Comparison of ENCODE assay signal across 8 cellular contexts in genomic region chr6:110876170-110876773, GRCh38. TPM values are rescaled to one million over a fixed set of nuclear protein-coding genes. Genes with fewer than 3 reads are reported as not detected.
DNase-seq lines count a peak whose midpoint lies in the region; ATAC-seq and TF ChIP-seq lines count a peak whose summit lies in the region.

No MANE protein-coding gene starts in this region.

- H3K36me3 Mint-ChIP-seq in activated CD4-positive, alpha-beta memory T cell treated with anti-CD3 and anti-CD28 coated beads for 36 hours: peaks cover 12% of the 10 kb centered on the region

- H3K27me3 Mint-ChIP-seq in activated CD4-positive, alpha-beta memory T cell treated with anti-CD3 and anti-CD28 coated beads for 36 hours: no peaks in the 10 kb centered on the region

- H3K27ac ChIP-seq in duodenal mucosa (ENCODE audit: low read depth, low read length): peak overlapping the region; percentile 91
- H3K27ac ChIP-seq in right lobe of liver: peak overlapping the region; percentile 83 to 91 (median 85)

- H3K4me1 ChIP-seq in duodenal mucosa (ENCODE audit: control insufficient read depth in 1 of 2, insufficient read depth in 2 of 2, low read length in 2 of 2) (peaks cover 40 to 43% of the 10 kb centered on the region in 2 donors), right lobe of liver (peaks cover 0 to 45% (median 9%) of the 10 kb centered on the region in 4 donors)

- in situ Hi-C loops in GM18951 (cut with MboI; ENCODE audit: low sequenced_read_pairs, unreplicated experiment): no loop called here

- ATAC-seq in HG03354 (IDR thresholded peaks at IDR 0.05; ENCODE audit: poor library complexity, severe bottlenecking, unreplicated experiment) (peak; percentile 51), right lobe of liver (peak; percentile 74 to 85 (median 78))

- DNase-seq in AG09309 (ENCODE audit: low read depth): peak; percentile 62
- DNase-seq in NCI-H69 (lab: John Stamatoyannopoulos, UW): peak; percentile 83
- DNase-seq in activated CD4-positive, alpha-beta memory T cell treated with anti-CD3 and anti-CD28 coated beads for 36 hours: peak; percentile 84
- DNase-seq in right lobe of liver: peak; percentile 90 to 94 (median 93)
- DNase-seq in stimulated activated CD4-positive, alpha-beta T cell treated with anti-CD3 and anti-CD28 coated beads, Interleukin-4, amount 100 ng/mL, for 24 hours: peak; percentile 72

- 3% methylated on average over 19 of the region's 29 CpGs for WGBS in right lobe of liver (ENCODE audit: insufficient coverage, low coverage, low lambda C conversion rate, missing lambda C conversion rate)

- peak overlapping the region; percentile 96 for H3K4me3 Mint-ChIP-seq in activated CD4-positive, alpha-beta memory T cell treated with anti-CD3 and anti-CD28 coated beads for 36 hours

- H3K36me3 ChIP-seq in duodenal mucosa (ENCODE audit: control insufficient read depth in 1 of 2, insufficient read depth in 2 of 2, low read length in 2 of 2) (no peaks in the 10 kb centered on the region), right lobe of liver (no peaks in the 10 kb centered on the region)

- H3K9ac ChIP-seq in duodenal mucosa (ENCODE audit: low read depth in 1 of 2, low read length in 2 of 2): peak overlapping the region; percentile 73 to 91

- peak overlapping the region; percentile 69 for H3K4me3 ChIP-seq in AG09309 (ENCODE audit: control insufficient read depth, low read depth, low read length)
- H3K4me3 ChIP-seq in duodenal mucosa (ENCODE audit: low read depth in 1 of 2, low read length in 2 of 2): peak overlapping the region; percentile 93 to 95
- H3K4me3 ChIP-seq in right lobe of liver: peak overlapping the region; percentile 81 to 90 (median 89)

- peak overlapping the region; percentile 97 for H3K27ac Mint-ChIP-seq in activated CD4-positive, alpha-beta memory T cell treated with anti-CD3 and anti-CD28 coated beads for 36 hours

- H3K9me3 Mint-ChIP-seq in activated CD4-positive, alpha-beta memory T cell treated with anti-CD3 and anti-CD28 coated beads for 36 hours: no peaks in the 10 kb centered on the region

- TF ChIP-seq POLR2A in GM18951 (IDR thresholded peaks at IDR 0.05; ENCODE audit: extremely low read depth, insufficient read depth, insufficient read length) (peak; percentile 68), right lobe of liver (IDR thresholded peaks at IDR 0.05) (peak; percentile 93)

- no peaks in the 10 kb centered on the region for H3K9me3 ChIP-seq in duodenal mucosa (ENCODE audit: control insufficient read depth in 1 of 2, low read length in 2 of 2)
- H3K9me3 ChIP-seq in right lobe of liver: no peaks in the 10 kb centered on the region

- POLR2A ChIA-PET in activated CD4-positive, alpha-beta memory T cell treated with anti-CD3 and anti-CD28 coated beads for 36 hours (lab: Charles Lee): interaction anchor here (0.8 to 7.7 kb wide), 12 partner anchors 10 to 286 kb away, joined by 3 to 250 read pairs (median 4); partner anchors contain the start of genes CDK19, GTF3C6 and RPF2

- H3K27me3 ChIP-seq in duodenal mucosa (ENCODE audit: control insufficient read depth in 1 of 2, insufficient read depth in 2 of 2, low read length in 2 of 2) (no peaks in the 10 kb centered on the region), right lobe of liver (no peaks in the 10 kb centered on the region)

- TF ChIP-seq CTCF in AG09309 (IDR thresholded peaks at IDR 0.05; ENCODE audit: control insufficient read depth, insufficient read depth, low read depth, low read length, missing control alignments) (no peak), right lobe of liver (IDR thresholded peaks at IDR 0.05) (no peak)

- H3K4me1 Mint-ChIP-seq in activated CD4-positive, alpha-beta memory T cell treated with anti-CD3 and anti-CD28 coated beads for 36 hours (ENCODE audit: low read depth): peaks cover 45% of the 10 kb centered on the region

- intact Hi-C loops in activated CD4-positive, alpha-beta memory T cell treated with anti-CD3 and anti-CD28 coated beads for 36 hours (cut with micrococcal nuclease): loop anchor here (1.0 to 5.0 kb wide), 3 partner anchors 105 to 695 kb away; partner anchors contain the start of gene CDC40
- intact Hi-C loops in right lobe of liver (cut with DNase I): no loop called here

- CTCF ChIA-PET in activated CD4-positive, alpha-beta memory T cell treated with anti-CD3 and anti-CD28 coated beads for 36 hours (lab: Charles Lee): interaction anchor here (1.4 to 5.2 kb wide), 6 partner anchors 22 to 348 kb away, joined by 3 to 46 read pairs (median 8); partner anchors contain the start of genes CDK19 and RPF2

RNA-seq across cellular contexts. Expression of gene AMD1, which starts 1.7 kb away (rescaled TPM):
- total RNA-seq in activated CD4-positive, alpha-beta memory T cell treated with anti-CD3 and anti-CD28 coated beads for 36 hours: 10 to 100 TPM; 79.1 to 84.3 TPM
- 10 to 100 TPM; 11.5 to 49.4 (median 24.2) TPM for total RNA-seq in right lobe of liver

Comparison
In these comparisons a context has a peak if more than half of its experiments do, and no peak if none do; other contexts are left out.
1. Peak in every context shown above with its lines: DNase-seq, ATAC-seq, H3K4me3 ChIP-seq and H3K27ac ChIP-seq.